Comparison of ENCODE assay signal across 25 cellular contexts in genomic region chr1:164932580-164932979, GRCh38.
DNase-seq lines count a peak whose midpoint lies in the region; ATAC-seq, FAIRE-seq and TF ChIP-seq lines count a peak whose summit lies in the region.
"Had no signal": no experiment of that assay in that cellular context is flagged by ENCODE, and none has a peak within 500 bp of the region (broad histone marks: within the 10 kb centered on the region; RNA-seq: fewer than 3 reads in every experiment).

No MANE protein-coding gene starts in this region.

- H3K4me3 Mint-ChIP-seq in GM23338 = no peak overlapping the region
- H3K4me3 Mint-ChIP-seq in mesothelial cell of epicardium = no peak overlapping the region
- H3K4me3 Mint-ChIP-seq: CD14-positive monocyte; CD4-positive, alpha-beta T cell; CD8-positive, alpha-beta memory T cell; H9 had no signal

- TF ChIP-seq CTCF in GM23338 (conservative IDR thresholded peaks at IDR 0.05; ENCODE audit: low read depth in 2 of 2) = no peak
- TF ChIP-seq CTCF in mesothelial cell of epicardium (IDR thresholded peaks at IDR 0.05; ENCODE audit: unreplicated experiment) = no peak
- TF ChIP-seq CTCF in uterus (IDR thresholded peaks at IDR 0.05) = no peak

- no peaks in the 10 kb centered on the region for H3K79me2 ChIP-seq in GM23338 (replicated peaks; ENCODE audit: insufficient read depth)

- H3K9me2 ChIP-seq in GM23338 (ENCODE audit: insufficient read depth) = no peaks in the 10 kb centered on the region

- TF ChIP-seq POLR2A in uterus (IDR thresholded peaks at IDR 0.05) = no peak

- peak overlapping the region; percentile 17; the same call in 1 of the 2 replicates for H3K4me2 ChIP-seq in GM23338
- H3K4me2 ChIP-seq: A549; BLaER1 treated with 17β-estradiol and CSF1 and Interleukin-3, amounts not matched to agents 10 nM and 100 nM had no signal

- DNase-seq in GM23338 (ENCODE audit: low spot score) (no peak), mesothelial cell of epicardium (ENCODE audit: low spot score in 2 of 2, unreplicated experiment in 2 of 2) (no peak), uterus (peak; percentile 50 to 57), cerebellar nuclear complex (lab: John Stamatoyannopoulos, UW) (no peak), NCI-H2081 treated with DMSO at 0.1 percent for 48 hours (lab: John Stamatoyannopoulos, UW) (no peak)
- DNase-seq: 8988T; ACHN; AML-193; BE2C; CD4-positive, alpha-beta T cell; CD8-positive, alpha-beta memory T cell; DMS 273 treated with DMSO at 0.1 percent for 48 hours; DND-41; GM23248; H9 had no signal

- no peaks in the 10 kb centered on the region for H3K36me3 Mint-ChIP-seq in GM23338 (ENCODE audit: low read depth)
- H3K36me3 Mint-ChIP-seq in mesothelial cell of epicardium = no peaks in the 10 kb centered on the region
- H3K36me3 Mint-ChIP-seq: CD14-positive monocyte; CD8-positive, alpha-beta memory T cell had no signal

- H3K36me3 ChIP-seq in GM23338 (ENCODE audit: insufficient read depth) (no peaks in the 10 kb centered on the region), uterus (no peaks in the 10 kb centered on the region)
- H3K36me3 ChIP-seq: BE2C; BLaER1 treated with 17β-estradiol and CSF1 and Interleukin-3, amounts not matched to agents 10 nM and 100 nM had no signal

- no peaks in the 10 kb centered on the region for H4K20me1 ChIP-seq in GM23338 (replicated peaks; ENCODE audit: insufficient read depth)
- H4K20me1 ChIP-seq: BLaER1 treated with 17β-estradiol and CSF1 and Interleukin-3, amounts not matched to agents 10 nM and 100 nM had no signal

- H3K27me3 Mint-ChIP-seq in GM23338 (ENCODE audit: insufficient read depth, low read depth, poor library complexity) (no peaks in the 10 kb centered on the region), mesothelial cell of epicardium (ENCODE audit: low read depth) (no peaks in the 10 kb centered on the region)
- H3K27me3 Mint-ChIP-seq: CD4-positive, alpha-beta T cell had no signal

- H3K4me3 ChIP-seq in GM23338 (no peak overlapping the region), uterus (no peak overlapping the region)
- H3K4me3 ChIP-seq: A549; BLaER1 treated with 17β-estradiol and CSF1 and Interleukin-3, amounts not matched to agents 10 nM and 100 nM; GM12878; GM23248 had no signal

- H3K4me1 ChIP-seq in GM23338 (ENCODE audit: insufficient read depth) (peaks cover 11% of the 10 kb centered on the region), uterus (peaks cover 0 to 6% of the 10 kb centered on the region in 2 donors)
- H3K4me1 ChIP-seq: A549; BE2C; BLaER1 treated with 17β-estradiol and CSF1 and Interleukin-3, amounts not matched to agents 10 nM and 100 nM had no signal

- H2AFZ ChIP-seq in GM23338 = peak overlapping the region; percentile 4; the same call in 1 of the 2 replicates
- H2AFZ ChIP-seq: GM23248 had no signal

- H3K27ac ChIP-seq in GM23338 (ENCODE audit: low read depth) (no peak overlapping the region), uterus (peak overlapping the region; percentile 63 to 72)
- H3K27ac ChIP-seq: A549; BLaER1 treated with 17β-estradiol and CSF1 and Interleukin-3, amounts not matched to agents 10 nM and 100 nM; GM23248 had no signal

- no peaks in the 10 kb centered on the region for H3K27me3 ChIP-seq in GM23338 (ENCODE audit: insufficient read depth)
- no peaks in the 10 kb centered on the region for H3K27me3 ChIP-seq in uterus
- H3K27me3 ChIP-seq: BLaER1 treated with 17β-estradiol and CSF1 and Interleukin-3, amounts not matched to agents 10 nM and 100 nM had no signal

- H3F3A ChIP-seq in GM23338 (replicated peaks; ENCODE audit: low read depth) = no peaks in the 10 kb centered on the region

- H3K9me3 Mint-ChIP-seq in GM23338 (no peaks in the 10 kb centered on the region), mesothelial cell of epicardium (no peaks in the 10 kb centered on the region)
- H3K9me3 Mint-ChIP-seq: H9 had no signal

- peak; percentile 94 for FAIRE-seq in endometrium (lab: Jason Lieb, UNC)
- FAIRE-seq: A549, D721Med, G401.6, GM12878, GM19239 had no signal

- peaks cover 17% of the 10 kb centered on the region for H3K4me1 Mint-ChIP-seq in GM23338
- H3K4me1 Mint-ChIP-seq in mesothelial cell of epicardium = peaks cover 28% of the 10 kb centered on the region
- H3K4me1 Mint-ChIP-seq: CD14-positive monocyte; CD8-positive, alpha-beta memory T cell had no signal

- intact Hi-C loops in uterus (cut with DNase I; ENCODE audit: low total_unique reads) = no loop called here

- no peaks in the 10 kb centered on the region for H3K9me3 ChIP-seq in uterus
- H3K9me3 ChIP-seq: A549; BE2C; BLaER1 treated with 17β-estradiol and CSF1 and Interleukin-3, amounts not matched to agents 10 nM and 100 nM had no signal

- H3K27ac Mint-ChIP-seq in GM23338 = no peak overlapping the region
- H3K27ac Mint-ChIP-seq in mesothelial cell of epicardium = peak overlapping the region; percentile 1
- H3K27ac Mint-ChIP-seq: CD14-positive monocyte; CD4-positive, alpha-beta T cell; CD8-positive, alpha-beta memory T cell had no signal

- peak; percentile 25; the same call in 1 of the 3 replicates for ATAC-seq in GM23338
- ATAC-seq in HG03378 (IDR thresholded peaks at IDR 0.05; ENCODE audit: unreplicated experiment) = no peak
- ATAC-seq: A549, GM12878, HCT116 had no signal

TF ChIP-seq in GM23338, 12 proteins besides CTCF, POLR2A, EP300 and RAD21 (continues in another document):
- TF ChIP-seq POLR2AphosphoS5 (IDR thresholded peaks at IDR 0.05; ENCODE audit: low read depth) (no peak), ETS1 (IDR thresholded peaks at IDR 0.05) (no peak), ZNF462 (CRISPR knock-in tag; IDR thresholded peaks at IDR 0.05) (no peak), EZH2 (IDR thresholded peaks at IDR 0.05; ENCODE audit: low read depth, unreplicated experiment) (no peak)

Comparison
In these comparisons a context has a peak if more than half of its experiments do, and no peak if none do; other contexts are left out.
1. DNase-seq: peak in uterus (2 of 2); none in GM23338 (single experiment), mesothelial cell of epicardium (0 of 2), cerebellar nuclear complex (0 of 2) and NCI-H2081 treated with DMSO at 0.1 percent for 48 hours (single experiment).